32 cellular contexts compared by ENCODE assay signal in genomic region chrX:88101968-88102367, GRCh38.
"Had no signal": no experiment of that assay in that cellular context is flagged by ENCODE, and none has a peak within 500 bp of the region (broad histone marks: within the 10 kb centered on the region; RNA-seq: fewer than 3 reads in every experiment).

No MANE protein-coding gene starts in this region.

- H3K4me1 ChIP-seq: adrenal gland, body of pancreas, breast epithelium had no signal

- H3K27me3 ChIP-seq: body of pancreas, brain microvascular endothelial cell had no signal

- ATAC-seq: activated CD4-positive, alpha-beta T cell treated with anti-CD3 and anti-CD28 coated beads for 36 hours; activated CD4-positive, CD25-positive, alpha-beta regulatory T cell treated with anti-CD3 and anti-CD28 coated beads, Interleukin-2, amount 50 U/mL, for 24 hours; activated CD8-positive, alpha-beta T cell treated with anti-CD3 and anti-CD28 coated beads for 36 hours; activated naive CD4-positive, alpha-beta T cell treated with anti-CD3 and anti-CD28 coated beads, Interleukin-2, amount 50 U/mL, for 72 hours; activated T-cell treated with anti-CD3 and anti-CD28 coated beads, Interleukin-2, amount 50 U/mL, for 4 hours; activated T-cell treated with anti-CD3 and anti-CD28 coated beads, Interleukin-2, amount 50 U/mL, for 72 hours; activated T-helper 17 cell treated with anti-CD3 and anti-CD28 coated beads, Interleukin-2, amount 50 U/mL, for 72 hours; body of pancreas; T-helper 17 cell; WTC11 had no signal

- H3K4me3 ChIP-seq: adrenal gland, body of pancreas, breast epithelium had no signal

- H3K36me3 ChIP-seq: adrenal gland, brain microvascular endothelial cell, breast epithelium, WERI-Rb-1 had no signal

- H3K27ac ChIP-seq: adrenal gland, body of pancreas, brain microvascular endothelial cell, breast epithelium, WERI-Rb-1 had no signal

- DNase-seq: activated CD4-positive, alpha-beta memory T cell treated with anti-CD3 and anti-CD28 coated beads for 36 hours; activated CD4-positive, alpha-beta T cell treated with anti-CD3 and anti-CD28 coated beads for 1 hour; activated CD4-positive, alpha-beta T cell treated with anti-CD3 and anti-CD28 coated beads for 36 hours; activated CD4-positive, alpha-beta T cell treated with anti-CD3 and anti-CD28 coated beads for 48 hours; activated CD4-positive, alpha-beta T cell treated with anti-CD3 and anti-CD28 coated beads, Interleukin-2, amount 10 ng/mL, durations not matched to agents 7 days and 5 days; activated CD4-positive, CD25-positive, alpha-beta regulatory T cell; activated CD8-positive, alpha-beta memory T cell treated with anti-CD3 and anti-CD28 coated beads, Interleukin-2, amount 50 U/mL, for 4 hours; activated CD8-positive, alpha-beta T cell treated with anti-CD3 and anti-CD28 coated beads for 36 hours; activated effector memory CD4-positive, alpha-beta T cell treated with anti-CD3 and anti-CD28 coated beads, Interleukin-2, amount 50 U/mL, for 16 hours; activated gamma-delta T cell treated with Interleukin-2 at 50 U/mL for 16 hours; activated naive CD4-positive, alpha-beta T cell; activated naive CD4-positive, alpha-beta T cell treated with anti-CD3 and anti-CD28 coated beads for 36 hours; activated naive CD4-positive, alpha-beta T cell treated with anti-CD3 and anti-CD28 coated beads, Interleukin-2, amount 50 U/mL, for 16 hours; activated naive CD8-positive, alpha-beta T cell treated with anti-CD3 and anti-CD28 coated beads for 36 hours; activated T-cell treated with anti-CD3 and anti-CD28 coated beads for 4 hours; activated T-cell treated with anti-CD3 and anti-CD28 coated beads, Interleukin-2, amount 50 U/mL, for 1 hour; activated T-cell treated with anti-CD3 and anti-CD28 coated beads, Interleukin-2, amount 50 U/mL, for 4 hours; activated T-cell treated with anti-CD3 and anti-CD28 coated beads, Interleukin-2, amount 50 U/mL, for 72 hours; adrenal gland; amniotic stem cell; aorta; body of pancreas; brain microvascular endothelial cell; central memory CD4-positive, alpha-beta T cell; T-helper 17 cell; T-helper 9 cell; WERI-Rb-1 had no signal

- H3K9me3 ChIP-seq: adrenal gland, body of pancreas, breast epithelium had no signal
